22 cellular contexts compared by ENCODE assay signal in genomic region chr12:24746021-24746671, GRCh38.
DNase-seq lines count a peak whose midpoint lies in the region; ATAC-seq, FAIRE-seq and TF ChIP-seq lines count a peak whose summit lies in the region.
"Had no signal": no experiment of that assay in that cellular context is flagged by ENCODE, and none has a peak within 500 bp of the region (broad histone marks: within the 10 kb centered on the region; RNA-seq: fewer than 3 reads in every experiment).

No MANE protein-coding gene starts in this region.

- H3K4me3 ChIP-seq in HepG2 (replicated peaks in 1 of 3; ENCODE audit: insufficient read depth in 1 of 3, low read depth in 2 of 3, low read length in 3 of 3) = no peak overlapping the region
- H3K4me3 ChIP-seq in right lobe of liver = no peak overlapping the region
- H3K4me3 ChIP-seq in K562 = no peak overlapping the region
- H3K4me3 ChIP-seq: MG63, PC-9 had no signal

- H3K27ac ChIP-seq in HepG2 (ENCODE audit: extremely low read length, insufficient read depth, low read length) = no peak overlapping the region
- H3K27ac ChIP-seq in right lobe of liver = no peak overlapping the region
- H3K27ac ChIP-seq in K562 (ENCODE audit: extremely low read depth, low read depth, low read length) = no peak overlapping the region
- H3K27ac ChIP-seq: HL-60, PC-9, RWPE1 had no signal

- FAIRE-seq in HepG2 (lab: Jason Lieb, UNC) = no peak
- peak; percentile 71 for FAIRE-seq in K562 (lab: Jason Lieb, UNC)
- FAIRE-seq: A204.1, GM12891 had no signal

- H3K27me3 ChIP-seq in HepG2 (ENCODE audit: control insufficient read depth in 1 of 2, insufficient read depth in 2 of 2, low read length in 2 of 2) (no peaks in the 10 kb centered on the region), right lobe of liver (no peaks in the 10 kb centered on the region), K562 (ENCODE audit: control insufficient read depth in 2 of 2, insufficient read depth in 2 of 2, low read length in 2 of 2) (no peaks in the 10 kb centered on the region)
- H3K27me3 ChIP-seq: MG63 had no signal

- H3K36me3 Mint-ChIP-seq in nephron progenitor cell (ENCODE audit: low read depth) (no peaks in the 10 kb centered on the region), Calu3 (ENCODE audit: insufficient read depth, unreplicated experiment) (no peaks in the 10 kb centered on the region)
- H3K36me3 Mint-ChIP-seq in activated CD4-positive, alpha-beta memory T cell treated with anti-CD3 and anti-CD28 coated beads for 36 hours = no peaks in the 10 kb centered on the region
- H3K36me3 Mint-ChIP-seq: IgD-negative memory B cell had no signal

- H3K27me3 Mint-ChIP-seq in nephron progenitor cell (ENCODE audit: low read depth, poor library complexity) (no peaks in the 10 kb centered on the region), Calu3 (ENCODE audit: unreplicated experiment) (no peaks in the 10 kb centered on the region)
- H3K27me3 Mint-ChIP-seq in activated CD4-positive, alpha-beta memory T cell treated with anti-CD3 and anti-CD28 coated beads for 36 hours = peaks cover 2% of the 10 kb centered on the region
- H3K27me3 Mint-ChIP-seq: CD4-positive, alpha-beta T cell; IgD-negative memory B cell had no signal

- 87% methylated on average over 3 of the region's 3 CpGs for WGBS in HepG2 (ENCODE audit: low lambda C conversion rate)
- 76% methylated on average over 3 of the region's 3 CpGs for WGBS in right lobe of liver (ENCODE audit: insufficient coverage, low coverage, low lambda C conversion rate, missing lambda C conversion rate)
- 46% methylated on average over 3 of the region's 3 CpGs for WGBS in K562 (ENCODE audit: insufficient coverage, low coverage, missing lambda C conversion rate)

- H3K4me1 ChIP-seq in HepG2 (ENCODE audit: insufficient read depth, low read length) = peaks cover 63% of the 10 kb centered on the region
- no peaks in the 10 kb centered on the region for H3K4me1 ChIP-seq in right lobe of liver
- peaks cover 8 to 17% of the 10 kb centered on the region in 2 experiments; a peak in 4 of 5 replicates for H3K4me1 ChIP-seq in K562 (replicated peaks in 1 of 2; ENCODE audit: control insufficient read depth in 2 of 2, insufficient read depth in 2 of 2, low read length in 2 of 2)

- TF ChIP-seq POLR2A in HepG2 (IDR thresholded peaks at IDR 0.05; ENCODE audit: insufficient read depth in 1 of 2, low read depth in 2 of 2, low read length in 2 of 2) = no peak
- TF ChIP-seq POLR2A in right lobe of liver (IDR thresholded peaks at IDR 0.05) = no peak
- no peak for TF ChIP-seq POLR2A in K562 (conservative IDR thresholded peaks at IDR 0.05)

- CTCF ChIA-PET in HepG2 (lab: Yijun Ruan, JAX; ENCODE audit: low intra/inter-chr PET ratio, low total read pairs) = no interaction called here
- CTCF ChIA-PET in K562 (lab: Yijun Ruan, JAX; ENCODE audit: low intra/inter-chr PET ratio) = no interaction called here
- CTCF ChIA-PET in activated CD4-positive, alpha-beta memory T cell treated with anti-CD3 and anti-CD28 coated beads for 36 hours (lab: Charles Lee) = interaction anchor here (1.6 kb wide), 1 partner anchor 9 kb away, joined by 5 read pairs; no protein-coding TSS in a partner anchor
- CTCF ChIA-PET in Calu3 (lab: Charles Lee) = interaction anchor here (0.7 kb wide), 1 partner anchor 9 kb away, joined by 3 read pairs; no protein-coding TSS in a partner anchor

- H3K36me3 ChIP-seq in HepG2 (replicated peaks in 1 of 2; ENCODE audit: control insufficient read depth in 1 of 2, insufficient read depth in 2 of 2, low read length in 2 of 2) (no peaks in the 10 kb centered on the region), right lobe of liver (no peaks in the 10 kb centered on the region), K562 (ENCODE audit: control insufficient read depth, insufficient read depth, low read length) (no peaks in the 10 kb centered on the region)
- H3K36me3 ChIP-seq: MG63 had no signal

- no peaks in the 10 kb centered on the region for H3K9me1 ChIP-seq in K562 (ENCODE audit: control insufficient read depth, insufficient read depth, low read length)

- H3K4me2 ChIP-seq in HepG2 (ENCODE audit: low read depth, low read length) (no peak overlapping the region), K562 (ENCODE audit: insufficient read depth, low read length) (no peak overlapping the region)
- H3K4me2 ChIP-seq: PC-9 had no signal

- no peaks in the 10 kb centered on the region for H4K20me1 ChIP-seq in HepG2 (ENCODE audit: insufficient read depth, low read length)
- no peaks in the 10 kb centered on the region for H4K20me1 ChIP-seq in K562 (replicated peaks; ENCODE audit: control insufficient read depth, insufficient read depth, low read length)

- TF ChIP-seq RAD21 in HepG2 (CRISPR knock-in tag; IDR thresholded peaks at IDR 0.05) (no peak), K562 (CRISPR knock-in tag; conservative IDR thresholded peaks at IDR 0.05 in 1 of 2, IDR thresholded peaks at IDR 0.05 in 1 of 2) (no peak)

- BruUV-seq in HepG2 (replicated peaks; lab: Mats Ljungman, UMichigan) (no TSS peak), K562 (replicated peaks; lab: Mats Ljungman, UMichigan) (no TSS peak), Calu3 (replicated peaks; lab: Mats Ljungman, UMichigan) (no TSS peak)

- no peaks in the 10 kb centered on the region for H3K9me3 ChIP-seq in HepG2 (ENCODE audit: low read length)
- H3K9me3 ChIP-seq in right lobe of liver = no peaks in the 10 kb centered on the region
- no peaks in the 10 kb centered on the region for H3K9me3 ChIP-seq in K562 (replicated peaks; ENCODE audit: control insufficient read depth, insufficient read depth, low read depth, low read length)
- H3K9me3 ChIP-seq: MG63 had no signal

- TF ChIP-seq EP300 in HepG2 (IDR thresholded peaks at IDR 0.05; ENCODE audit: low read depth in 2 of 2, low read length in 2 of 2) (no peak), HepG2 (CRISPR knock-in tag; IDR thresholded peaks at IDR 0.05; ENCODE audit: borderline replicate concordance) (no peak), K562 (IDR thresholded peaks at IDR 0.05; ENCODE audit: low read length) (no peak)

- H3K79me2 ChIP-seq in HepG2 (ENCODE audit: insufficient read depth, low read length) (no peaks in the 10 kb centered on the region), K562 (ENCODE audit: control insufficient read depth, insufficient read depth, low read length) (no peaks in the 10 kb centered on the region)

- no peak overlapping the region for H3K9ac ChIP-seq in HepG2 (ENCODE audit: insufficient read depth, low read depth, low read length)
- no peak overlapping the region for H3K9ac ChIP-seq in K562 (ENCODE audit: insufficient read depth in 1 of 2, low read depth in 2 of 2, low read length in 2 of 2)

- peak overlapping the region; percentile 58 for H3K27ac Mint-ChIP-seq in nephron progenitor cell
- no peak overlapping the region for H3K27ac Mint-ChIP-seq in activated CD4-positive, alpha-beta memory T cell treated with anti-CD3 and anti-CD28 coated beads for 36 hours
- H3K27ac Mint-ChIP-seq in Calu3 (ENCODE audit: unreplicated experiment) = no peak overlapping the region
- H3K27ac Mint-ChIP-seq: CD4-positive, alpha-beta T cell; IgD-negative memory B cell had no signal

- ATAC-seq in HepG2 (no peak), right lobe of liver (no peak), K562 (no peak)

- H3K4me1 Mint-ChIP-seq in nephron progenitor cell = peaks cover 44% of the 10 kb centered on the region
- peaks cover 23% of the 10 kb centered on the region for H3K4me1 Mint-ChIP-seq in activated CD4-positive, alpha-beta memory T cell treated with anti-CD3 and anti-CD28 coated beads for 36 hours (ENCODE audit: low read depth)
- H3K4me1 Mint-ChIP-seq in Calu3 (ENCODE audit: low read depth, unreplicated experiment) = peaks cover 2% of the 10 kb centered on the region

- no peak overlapping the region for H3K4me3 Mint-ChIP-seq in nephron progenitor cell
- H3K4me3 Mint-ChIP-seq in activated CD4-positive, alpha-beta memory T cell treated with anti-CD3 and anti-CD28 coated beads for 36 hours = no peak overlapping the region
- no peak overlapping the region for H3K4me3 Mint-ChIP-seq in Calu3 (ENCODE audit: low read depth, unreplicated experiment)
- H3K4me3 Mint-ChIP-seq: CD4-positive, alpha-beta T cell; IgD-negative memory B cell had no signal

- H2AFZ ChIP-seq in HepG2 (ENCODE audit: low read length) (no peak overlapping the region), K562 (ENCODE audit: low read depth, low read length) (no peak overlapping the region)
- H2AFZ ChIP-seq: PC-9 had no signal

- POLR2A ChIA-PET in HepG2 (lab: Yijun Ruan, JAX) (no interaction called here), K562 (lab: Yijun Ruan, JAX) (interaction anchor here (0.5 kb wide), 1 partner anchor 9 kb away, joined by 3 read pairs; no protein-coding TSS in a partner anchor)
- POLR2A ChIA-PET in activated CD4-positive, alpha-beta memory T cell treated with anti-CD3 and anti-CD28 coated beads for 36 hours (lab: Charles Lee) = no interaction called here

- intact Hi-C loops in HepG2 (cut with micrococcal nuclease; ENCODE audit: unreplicated experiment) = no loop called here
- intact Hi-C loops in right lobe of liver (cut with DNase I) = no loop called here
- intact Hi-C loops in K562 (cut with micrococcal nuclease) = no loop called here
- intact Hi-C loops in activated CD4-positive, alpha-beta memory T cell treated with anti-CD3 and anti-CD28 coated beads for 36 hours (cut with micrococcal nuclease) = no loop called here
- intact Hi-C loops in Calu3 (cut with micrococcal nuclease; ENCODE audit: unreplicated experiment) = no loop called here

- in situ Hi-C loops in HepG2 (cut with HindIII; ENCODE audit: extremely low pct_ligation_motif_present, low pct_unique_long_range_greater_than_20kb) = no loop called here
- in situ Hi-C loops in K562 (cut with MboI) = no loop called here

- H3K9me3 Mint-ChIP-seq in nephron progenitor cell (no peaks in the 10 kb centered on the region), Calu3 (ENCODE audit: low read depth, unreplicated experiment) (no peaks in the 10 kb centered on the region)
- H3K9me3 Mint-ChIP-seq in activated CD4-positive, alpha-beta memory T cell treated with anti-CD3 and anti-CD28 coated beads for 36 hours = no peaks in the 10 kb centered on the region
- H3K9me3 Mint-ChIP-seq: CD4-positive, alpha-beta T cell; IgD-negative memory B cell had no signal

- DNase-seq in HepG2 (ENCODE audit: low spot score) (no peak), right lobe of liver (no peak), K562 (ENCODE audit: extremely low read depth in 1 of 4, low spot score in 3 of 4) (no peak), nephron progenitor cell (no peak), NCI-H2081 (lab: John Stamatoyannopoulos, UW) (no peak), Calu3 (no peak)
- no peak for DNase-seq in activated CD4-positive, alpha-beta memory T cell treated with anti-CD3 and anti-CD28 coated beads for 36 hours
- DNase-seq: CD4-positive, alpha-beta T cell; DMS53; Kasumi-1; MG63; NCI-H1048; NCI-H1436; NCI-H1930; NCI-H345; NCI-H526; PC-9 had no signal

- TF ChIP-seq CTCF in HepG2 (CRISPR knock-in tag; IDR thresholded peaks at IDR 0.05) (no peak), right lobe of liver (IDR thresholded peaks at IDR 0.05) (no peak), K562 (IDR thresholded peaks at IDR 0.05 in 2 of 3, conservative IDR thresholded peaks at IDR 0.05 in 1 of 3; ENCODE audit: insufficient read depth in 2 of 3, low read depth in 1 of 3, low read length in 3 of 3) (no peak), nephron progenitor cell (IDR thresholded peaks at IDR 0.05) (no peak), Calu3 (IDR thresholded peaks at IDR 0.05; ENCODE audit: unreplicated experiment) (no peak)

TF ChIP-seq in K562, 482 proteins besides CTCF, POLR2A, EP300 and RAD21 (continues in another document):
- TF ChIP-seq CBFA2T2 (conservative IDR thresholded peaks at IDR 0.05) = no peak
- TF ChIP-seq HNRNPL (IDR thresholded peaks at IDR 0.05; ENCODE audit: low read depth, low read length) = no peak

Comparison
In these comparisons a context has a peak if more than half of its experiments do, and no peak if none do; other contexts are left out.
1. CTCF ChIA-PET loops: an anchor here in activated CD4-positive, alpha-beta memory T cell treated with anti-CD3 and anti-CD28 coated beads for 36 hours (1.6 kb wide) and Calu3 (0.7 kb wide); none called in HepG2 and K562.
2. Of the 241 proteins assayed by ChIP-seq in both HepG2 and K562: peak only in HepG2: MAFF; only in K562: none; in both: none; in neither: 239; mixed calls (peak in some experiments, not most) for 1.